ENCODE assay signal across 27 cellular contexts in the genomic region with DNA sequence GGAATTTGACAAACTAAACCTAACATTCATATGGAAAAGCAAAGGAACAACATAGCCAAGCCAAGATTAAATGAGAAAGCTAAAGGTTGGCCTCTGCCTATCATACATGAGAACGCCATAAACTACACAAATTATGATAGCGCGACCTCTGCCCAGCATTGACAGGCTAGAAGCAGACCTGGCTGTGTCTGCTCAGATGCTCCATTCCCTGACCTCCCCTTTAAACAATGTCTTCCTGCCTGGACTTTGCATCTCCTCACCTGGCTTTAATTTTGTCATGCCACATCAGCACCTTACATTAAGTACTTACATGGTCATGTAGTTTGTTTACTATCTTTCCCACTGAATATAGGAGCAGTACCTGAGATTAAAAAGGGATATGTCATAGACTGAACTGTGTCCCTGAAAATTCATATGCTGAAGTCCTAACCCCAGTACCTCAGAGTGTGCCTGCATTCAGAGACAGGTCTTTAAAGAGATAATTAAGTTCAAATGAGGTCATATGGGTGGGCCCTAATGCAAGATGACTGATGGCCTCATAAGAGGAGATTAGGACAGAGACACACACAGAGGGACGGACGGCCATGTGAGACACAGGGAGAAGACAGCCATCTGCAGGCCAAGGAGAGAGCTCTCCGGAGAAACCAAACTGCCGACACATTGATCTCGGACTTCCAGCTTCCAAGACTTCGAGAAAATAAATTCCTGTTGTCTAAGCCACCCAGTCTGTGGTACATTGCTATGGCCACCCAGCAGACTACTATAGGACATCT.
A peak's percentile ranks its signal among the peaks of the same experiment; 100 is the strongest.
DNase-seq lines count a peak whose midpoint lies in the region; ATAC-seq and TF ChIP-seq lines count a peak whose summit lies in the region.
"Had no signal": no experiment of that assay in that cellular context is flagged by ENCODE, and none has a peak within 500 bp of the region (broad histone marks: within the 10 kb centered on the region; RNA-seq: fewer than 3 reads in every experiment).

No MANE protein-coding gene starts in this region.

- intact Hi-C loops in Panc1 (cut with micrococcal nuclease; ENCODE audit: unreplicated experiment) = no loop called here
- intact Hi-C loops in heart left ventricle (cut with DNase I) = no loop called here

- DNase-seq in Ammon's horn (ENCODE audit: low spot score) (peak; percentile 53), Panc1 (ENCODE audit: low read depth, low spot score) (no peak), globus pallidus (ENCODE audit: low spot score) (peak; percentile 56), mesendoderm (peak; percentile 40), NCI-H748 treated with DMSO at 0.1 percent for 48 hours (lab: John Stamatoyannopoulos, UW) (no peak), suprapubic skin (ENCODE audit: low spot score in 2 of 2) (no peak), heart left ventricle (no peak)
- DNase-seq: activated B cell treated with CpG ODN at 0.5 μM for 24 hours; activated CD4-positive, alpha-beta T cell treated with anti-CD3 and anti-CD28 coated beads, Interleukin-2, amount 50 U/mL, for 4 hours; activated CD8-positive, alpha-beta memory T cell treated with anti-CD3 and anti-CD28 coated beads, Interleukin-2, amount 50 U/mL, for 48 hours; activated effector memory CD4-positive, alpha-beta T cell treated with anti-CD3 and anti-CD28 coated beads, Interleukin-2, amount 50 U/mL, for 16 hours; activated naive CD8-positive, alpha-beta T cell treated with anti-CD3 and anti-CD28 coated beads, Interleukin-2, amount 50 U/mL, for 24 hours; AML-193; DND-41; effector memory CD8-positive, alpha-beta T cell; GM23248; heart right ventricle; IMR-90; NCI-H1105 treated with DMSO at 0.1 percent for 48 hours; NCI-H2029 treated with DMSO at 0.1 percent for 48 hours; occipital lobe; retina; spleen; stimulated activated CD4-positive, alpha-beta T cell treated with anti-CD3 and anti-CD28 coated beads, Interleukin-4, amount 100 ng/mL, for 24 hours; stimulated activated naive CD8-positive, alpha-beta T cell treated with anti-CD3 and anti-CD28 coated beads, Interleukin-15, Interleukin-2, amounts not matched to agents 100 U/mL and 50 U/mL, for 24 hours; trophoblast cell had no signal

- H3K79me2 ChIP-seq in mesendoderm (ENCODE audit: control insufficient read depth, insufficient read depth, low read length) = no peaks in the 10 kb centered on the region

- BruUV-seq in Panc1 (replicated peaks; lab: Mats Ljungman, UMichigan) = no TSS peak

- no peaks in the 10 kb centered on the region for H3K4me1 ChIP-seq in Panc1 (ENCODE audit: control insufficient read depth, insufficient read depth, low read length)
- no peaks in the 10 kb centered on the region for H3K4me1 ChIP-seq in mesendoderm (ENCODE audit: control insufficient read depth, low read depth, low read length)
- no peaks in the 10 kb centered on the region for H3K4me1 ChIP-seq in suprapubic skin
- no peaks in the 10 kb centered on the region for H3K4me1 ChIP-seq in heart left ventricle
- H3K4me1 ChIP-seq: heart right ventricle, spleen had no signal

- TF ChIP-seq CTCF in Panc1 (IDR thresholded peaks at IDR 0.05) (peak; percentile 22), suprapubic skin (IDR thresholded peaks at IDR 0.05) (no peak), heart left ventricle (IDR thresholded peaks at IDR 0.05) (no peak)

- no peak overlapping the region for H3K4me2 ChIP-seq in mesendoderm (ENCODE audit: low read length)

- POLR2A ChIA-PET in Panc1 (lab: Charles Lee) = no interaction called here

- CTCF ChIA-PET in Panc1 (lab: Charles Lee) = no interaction called here

- H3K56ac ChIP-seq in mesendoderm (ENCODE audit: low read length) = no peak overlapping the region

- no peak overlapping the region for H3K4me3 ChIP-seq in Panc1 (ENCODE audit: low read depth in 2 of 2, low read length in 2 of 2)
- H3K4me3 ChIP-seq in mesendoderm (ENCODE audit: low read length) = no peak overlapping the region
- no peak overlapping the region for H3K4me3 ChIP-seq in suprapubic skin
- no peak overlapping the region for H3K4me3 ChIP-seq in heart left ventricle
- H3K4me3 ChIP-seq: GM23248, heart right ventricle, spleen had no signal

- H4K5ac ChIP-seq in mesendoderm (ENCODE audit: low read length) = no peak overlapping the region

- TF ChIP-seq POLR2A in suprapubic skin (IDR thresholded peaks at IDR 0.05) (no peak), heart left ventricle (IDR thresholded peaks at IDR 0.05) (no peak)

- no peak overlapping the region for H3K4ac ChIP-seq in mesendoderm (ENCODE audit: low read depth, low read length)

- H4K8ac ChIP-seq in mesendoderm (ENCODE audit: low read depth, low read length) = no peak overlapping the region

- H3K23ac ChIP-seq in mesendoderm (ENCODE audit: low read length) = no peak overlapping the region

- no peak overlapping the region for H3K18ac ChIP-seq in mesendoderm (ENCODE audit: low read length)

- H3K27ac ChIP-seq in Panc1 (ENCODE audit: low read length) (no peak overlapping the region), mesendoderm (ENCODE audit: low read depth, low read length) (no peak overlapping the region), suprapubic skin (no peak overlapping the region), heart left ventricle (no peak overlapping the region)
- H3K27ac ChIP-seq: GM23248, heart right ventricle, spleen had no signal

- H2BK5ac ChIP-seq in mesendoderm (ENCODE audit: low read length) = no peak overlapping the region

- no peak overlapping the region for H2BK15ac ChIP-seq in mesendoderm (replicated peaks; ENCODE audit: low read depth)

- in situ Hi-C loops in Panc1 (cut with HindIII; ENCODE audit: low pct_unique_long_range_greater_than_20kb, low sequenced_read_pairs) = no loop called here

- H3K36me3 ChIP-seq in Panc1 (ENCODE audit: control insufficient read depth, insufficient read depth, low read length) (no peaks in the 10 kb centered on the region), mesendoderm (ENCODE audit: control insufficient read depth, insufficient read depth, low read length) (no peaks in the 10 kb centered on the region), suprapubic skin (no peaks in the 10 kb centered on the region), heart left ventricle (no peaks in the 10 kb centered on the region)
- H3K36me3 ChIP-seq: heart right ventricle, spleen had no signal

- H3K9me3 ChIP-seq in Panc1 (ENCODE audit: control insufficient read depth, insufficient read depth, low read depth, low read length) = no peaks in the 10 kb centered on the region
- no peaks in the 10 kb centered on the region for H3K9me3 ChIP-seq in suprapubic skin
- no peaks in the 10 kb centered on the region for H3K9me3 ChIP-seq in heart left ventricle
- H3K9me3 ChIP-seq: heart right ventricle, spleen had no signal

- H3K79me1 ChIP-seq in mesendoderm (ENCODE audit: low read length) = no peaks in the 10 kb centered on the region

- TF ChIP-seq EP300 in suprapubic skin (IDR thresholded peaks at IDR 0.05) = no peak

- H3K27me3 ChIP-seq in Panc1 (ENCODE audit: control insufficient read depth, insufficient read depth, low read length) (peaks cover 2% of the 10 kb centered on the region; the same call in 1 of the 2 replicates), mesendoderm (ENCODE audit: insufficient read depth, low read length, poor library complexity) (peaks cover 2% of the 10 kb centered on the region), suprapubic skin (no peaks in the 10 kb centered on the region), heart left ventricle (no peaks in the 10 kb centered on the region)

- no CpG with 5 or more reads among the region's 9 CpGs for WGBS in mesendoderm (ENCODE audit: extremely low coverage, insufficient coverage, low lambda C conversion rate)
- WGBS in suprapubic skin = 81% methylated on average over 9 of the region's 9 CpGs
- WGBS in heart left ventricle, 4 donors = 75 to 82% (median 78%) methylated on average over 9 of the region's 9 CpGs

- no peak overlapping the region for H2AK5ac ChIP-seq in mesendoderm (ENCODE audit: low read length)

- no peak overlapping the region for H2BK120ac ChIP-seq in mesendoderm (ENCODE audit: low read depth, low read length)

- no peak overlapping the region for H3K9ac ChIP-seq in mesendoderm (ENCODE audit: low read length)
- H3K9ac ChIP-seq: GM23248 had no signal

- ATAC-seq in Panc1 = no peak
- ATAC-seq in GM18909 (IDR thresholded peaks at IDR 0.05; ENCODE audit: poor library complexity, unreplicated experiment) = no peak
- no peak for ATAC-seq in heart left ventricle
- ATAC-seq: activated naive CD8-positive, alpha-beta T cell treated with anti-CD3 and anti-CD28 coated beads, Interleukin-2, amount 50 U/mL, for 24 hours; effector memory CD8-positive, alpha-beta T cell; heart right ventricle; stimulated activated naive CD8-positive, alpha-beta T cell treated with anti-CD3 and anti-CD28 coated beads, Interleukin-15, Interleukin-2, amounts not matched to agents 100 U/mL and 50 U/mL, for 24 hours had no signal

Comparison
In these comparisons a context has a peak if more than half of its experiments do, and no peak if none do; other contexts are left out.
1. DNase-seq: peak in Ammon's horn (single experiment), globus pallidus (single experiment) and mesendoderm (single experiment); none in Panc1 (single experiment), NCI-H748 treated with DMSO at 0.1 percent for 48 hours (single experiment), suprapubic skin (0 of 2) and heart left ventricle (0 of 5).